Comparison of ENCODE assay signal across 16 cellular contexts in the genomic region with DNA sequence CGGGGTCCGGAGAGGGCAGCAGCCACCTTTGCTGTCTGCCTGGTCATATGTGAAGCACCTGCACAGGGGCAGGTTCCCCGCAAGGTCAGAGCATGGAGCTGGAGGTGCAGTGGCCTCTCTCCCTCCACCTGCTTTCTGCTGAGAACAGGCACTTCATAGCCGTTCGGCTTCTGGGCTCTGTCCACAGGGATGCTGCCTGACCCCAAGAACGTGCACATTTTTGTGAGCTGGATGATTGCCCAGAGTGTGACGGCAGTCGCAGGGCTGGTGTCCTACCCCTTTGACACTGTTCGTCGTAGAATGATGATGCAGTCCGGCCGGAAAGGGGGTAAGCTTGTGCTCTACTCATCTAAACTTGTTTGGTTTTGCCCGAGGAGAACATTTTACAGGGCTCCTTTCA. TPM values are rescaled to one million over a fixed set of nuclear protein-coding genes. Genes with fewer than 3 reads are reported as not detected.
DNase-seq lines count a peak whose midpoint lies in the region; ATAC-seq and TF ChIP-seq lines count a peak whose summit lies in the region.
"Had no signal": no experiment of that assay in that cellular context is flagged by ENCODE, and none has a peak within 500 bp of the region (broad histone marks: within the 10 kb centered on the region; RNA-seq: fewer than 3 reads in every experiment).

No MANE protein-coding gene starts in this region.

- H3K27me3 Mint-ChIP-seq in WTC11 (ENCODE audit: low read depth): peaks cover 5% of the 10 kb centered on the region; the same call in 1 of the 2 replicates

- 87% methylated on average over 10 of the region's 13 CpGs for WGBS in mammary epithelial cell (ENCODE audit: low coverage, missing lambda C conversion rate)

- no peak for TF ChIP-seq CTCF in WTC11 (IDR thresholded peaks at IDR 0.05)
- TF ChIP-seq CTCF in dorsolateral prefrontal cortex (IDR thresholded peaks at IDR 0.05 in 54 of 56, conservative IDR thresholded peaks at IDR 0.05 in 2 of 56; ENCODE audit: low read depth in 1 of 56, partially characterized antibody in 56 of 56): no peak
- no peak for TF ChIP-seq CTCF in colonic mucosa (IDR thresholded peaks at IDR 0.05)
- TF ChIP-seq CTCF in mammary epithelial cell (conservative IDR thresholded peaks at IDR 0.05 in 1 of 2, IDR thresholded peaks at IDR 0.05 in 1 of 2; ENCODE audit: extremely low read depth in 1 of 2, insufficient read depth in 1 of 2, low read depth in 1 of 2, low read length in 2 of 2): no peak

- no peak overlapping the region for H3K4me2 ChIP-seq in mammary epithelial cell (ENCODE audit: insufficient read depth, low read depth, low read length)

- no peak overlapping the region for H3K27ac Mint-ChIP-seq in WTC11
- H3K27ac Mint-ChIP-seq: activated CD8-positive, alpha-beta memory T cell treated with anti-CD3 and anti-CD28 coated beads, Interleukin-2, amount 10 ng/mL, durations not matched to agents 7 days and 5 days; T-helper 1 cell treated with Interleukin-12 subunit alpha and Interleukin-12 subunit beta and Interleukin-4 antibody, amounts not matched to agents 30 μg/mL and 1 μg/mL, for 36 hours had no signal

- POLR2A ChIA-PET in WTC11 (lab: Charles Lee): interaction anchor here (0.6 kb wide), 1 partner anchor 64 kb away, joined by 3 read pairs; a partner anchor contains a TSS

- H3K4me1 Mint-ChIP-seq in WTC11: peaks cover 33% of the 10 kb centered on the region

- H3K79me2 ChIP-seq in mammary epithelial cell (ENCODE audit: insufficient read depth, low read length): peaks cover 3% of the 10 kb centered on the region

- peaks cover 32 to 55% (median 33%) of the 10 kb centered on the region in 3 donors for H3K4me1 ChIP-seq in skeletal muscle tissue (ENCODE audit: control insufficient read depth in 3 of 3, insufficient read depth in 3 of 3, low read length in 3 of 3)
- no peaks in the 10 kb centered on the region for H3K4me1 ChIP-seq in colonic mucosa
- no peaks in the 10 kb centered on the region for H3K4me1 ChIP-seq in mammary epithelial cell (ENCODE audit: insufficient read depth, low read length)

- no peak for DNase-seq in WTC11 (ENCODE audit: low spot score)
- DNase-seq in dorsolateral prefrontal cortex: peak in 3 of 10 donors; percentile 17 to 43 (median 34)
- no peak for DNase-seq in colonic mucosa
- no peak for DNase-seq in mammary epithelial cell
- DNase-seq: activated CD8-positive, alpha-beta memory T cell treated with anti-CD3 and anti-CD28 coated beads, Interleukin-2, amount 10 ng/mL, durations not matched to agents 7 days and 5 days; effector CD4-positive, alpha-beta T cell; GOT3; KG1; NCI-H1092; retina; stimulated activated naive CD8-positive, alpha-beta T cell treated with anti-CD3 and anti-CD28 coated beads, Interleukin-15, amount 100 ng/mL, for 72 hours had no signal

- peak overlapping the region; percentile 70 to 95 (median 77) for H3K9ac ChIP-seq in skeletal muscle tissue (ENCODE audit: low read depth in 1 of 3, low read length in 3 of 3)
- H3K9ac ChIP-seq in colonic mucosa (ENCODE audit: low read depth in 2 of 2, low read length in 2 of 2): no peak overlapping the region
- H3K9ac ChIP-seq in mammary epithelial cell (ENCODE audit: insufficient read depth, low read length): no peak overlapping the region

- dilution Hi-C loops in mammary epithelial cell (cut with HindIII; ENCODE audit: low sequenced_read_pairs): loop anchor here (5.0 kb wide), 1 partner anchor 72 kb away; no protein-coding TSS in a partner anchor

- in situ Hi-C loops in mammary epithelial cell (cut with MboI; ENCODE audit: low sequenced_read_pairs in 2 of 2): no loop called here

- H3K27me3 ChIP-seq in dorsolateral prefrontal cortex: no peaks in the 10 kb centered on the region
- H3K27me3 ChIP-seq in layer of hippocampus (ENCODE audit: control insufficient read depth, insufficient read depth, low read length): no peaks in the 10 kb centered on the region
- H3K27me3 ChIP-seq in skeletal muscle tissue (ENCODE audit: control insufficient read depth in 3 of 3, insufficient read depth in 3 of 3, low read length in 3 of 3): no peaks in the 10 kb centered on the region
- no peaks in the 10 kb centered on the region for H3K27me3 ChIP-seq in colonic mucosa
- H3K27me3 ChIP-seq in mammary epithelial cell (ENCODE audit: insufficient read depth, low read length): no peaks in the 10 kb centered on the region

- H3K36me3 Mint-ChIP-seq in WTC11: peaks cover 17% of the 10 kb centered on the region
- H3K36me3 Mint-ChIP-seq: activated CD8-positive, alpha-beta memory T cell treated with anti-CD3 and anti-CD28 coated beads, Interleukin-2, amount 10 ng/mL, durations not matched to agents 7 days and 5 days had no signal

- no peak overlapping the region for H2AFZ ChIP-seq in mammary epithelial cell (ENCODE audit: low read depth, low read length)

- H3K9me3 ChIP-seq in skeletal muscle tissue (ENCODE audit: control insufficient read depth in 3 of 3, low read length in 3 of 3) (no peaks in the 10 kb centered on the region), colonic mucosa (no peaks in the 10 kb centered on the region), mammary epithelial cell (replicated peaks; ENCODE audit: insufficient read depth, low read length) (no peaks in the 10 kb centered on the region)

- H3K36me3 ChIP-seq in skeletal muscle tissue (ENCODE audit: control insufficient read depth in 3 of 3, insufficient read depth in 3 of 3, low read length in 3 of 3) (peaks cover 28 to 37% (median 32%) of the 10 kb centered on the region in 3 donors), colonic mucosa (no peaks in the 10 kb centered on the region), mammary epithelial cell (ENCODE audit: insufficient read depth, low read length) (no peaks in the 10 kb centered on the region)

- H3K27ac ChIP-seq in dorsolateral prefrontal cortex (peak overlapping the region in 54 of 59 donors; percentile 16 to 99 (median 93)), layer of hippocampus (ENCODE audit: low read depth, low read length) (peak overlapping the region; percentile 32), skeletal muscle tissue (ENCODE audit: low read depth, low read length) (peak overlapping the region; percentile 92), colonic mucosa (no peak overlapping the region), mammary epithelial cell (ENCODE audit: insufficient read depth, low read depth, low read length) (no peak overlapping the region)

- intact Hi-C loops in dorsolateral prefrontal cortex (cut with DNase I) (loop anchor here (2.0 to 10.0 kb wide), 3 partner anchors 37 to 501 kb away; a partner anchor contains a TSS), colonic mucosa (cut with DNase I) (no loop called here), mammary epithelial cell (cut with micrococcal nuclease) (no loop called here)

- CTCF ChIA-PET in WTC11 (lab: Charles Lee): interaction anchor here (1.0 to 1.4 kb wide), 3 partner anchors 11 to 51 kb away, joined by 3 to 8 read pairs (median 3); no protein-coding TSS in a partner anchor
- CTCF ChIA-PET in mammary epithelial cell (lab: Charles Lee; ENCODE audit: low non-redundant PET): no interaction called here

- BruUV-seq in mammary epithelial cell (replicated peaks; lab: Mats Ljungman, UMichigan): no TSS peak

- peak overlapping the region; percentile 84 for H3K4me3 Mint-ChIP-seq in WTC11
- H3K4me3 Mint-ChIP-seq: activated CD8-positive, alpha-beta memory T cell treated with anti-CD3 and anti-CD28 coated beads, Interleukin-2, amount 10 ng/mL, durations not matched to agents 7 days and 5 days; stimulated activated naive CD8-positive, alpha-beta T cell treated with anti-CD3 and anti-CD28 coated beads, Interleukin-15, amount 100 ng/mL, for 72 hours; T-helper 1 cell treated with Interleukin-12 subunit alpha and Interleukin-12 subunit beta and Interleukin-4 antibody, amounts not matched to agents 30 μg/mL and 1 μg/mL, for 36 hours had no signal

- H3K4me3 ChIP-seq in dorsolateral prefrontal cortex (peak overlapping the region in 57 of 59 donors; percentile 6 to 96 (median 81)), skeletal muscle tissue (ENCODE audit: low read length in 3 of 3) (peak overlapping the region; percentile 69 to 93 (median 85)), colonic mucosa (no peak overlapping the region), mammary epithelial cell (replicated peaks in 1 of 3; ENCODE audit: insufficient read depth in 1 of 3, low read depth in 2 of 3, low read length in 3 of 3) (no peak overlapping the region)

- H3K9me3 Mint-ChIP-seq in WTC11: no peaks in the 10 kb centered on the region
- H3K9me3 Mint-ChIP-seq: stimulated activated naive CD8-positive, alpha-beta T cell treated with anti-CD3 and anti-CD28 coated beads, Interleukin-15, amount 100 ng/mL, for 72 hours; T-helper 1 cell treated with Interleukin-12 subunit alpha and Interleukin-12 subunit beta and Interleukin-4 antibody, amounts not matched to agents 30 μg/mL and 1 μg/mL, for 36 hours had no signal

- H4K20me1 ChIP-seq in mammary epithelial cell (ENCODE audit: insufficient read depth, low read length): no peaks in the 10 kb centered on the region

- no peak for ATAC-seq in WTC11
- no peak for ATAC-seq in GM19023 (IDR thresholded peaks at IDR 0.05; ENCODE audit: unreplicated experiment)
- no peak for ATAC-seq in HG02852 (IDR thresholded peaks at IDR 0.05; ENCODE audit: unreplicated experiment)
- ATAC-seq: activated CD8-positive, alpha-beta memory T cell treated with anti-CD3 and anti-CD28 coated beads, Interleukin-2, amount 10 ng/mL, durations not matched to agents 7 days and 5 days; stimulated activated naive CD8-positive, alpha-beta T cell treated with anti-CD3 and anti-CD28 coated beads, Interleukin-15, amount 100 ng/mL, for 72 hours had no signal

TF ChIP-seq in WTC11, 78 proteins besides CTCF, POLR2A, EP300 and RAD21 (continues in another document):
- TF ChIP-seq, protein P1, sequence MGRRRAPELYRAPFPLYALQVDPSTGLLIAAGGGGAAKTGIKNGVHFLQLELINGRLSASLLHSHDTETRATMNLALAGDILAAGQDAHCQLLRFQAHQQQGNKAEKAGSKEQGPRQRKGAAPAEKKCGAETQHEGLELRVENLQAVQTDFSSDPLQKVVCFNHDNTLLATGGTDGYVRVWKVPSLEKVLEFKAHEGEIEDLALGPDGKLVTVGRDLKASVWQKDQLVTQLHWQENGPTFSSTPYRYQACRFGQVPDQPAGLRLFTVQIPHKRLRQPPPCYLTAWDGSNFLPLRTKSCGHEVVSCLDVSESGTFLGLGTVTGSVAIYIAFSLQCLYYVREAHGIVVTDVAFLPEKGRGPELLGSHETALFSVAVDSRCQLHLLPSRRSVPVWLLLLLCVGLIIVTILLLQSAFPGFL (CRISPR knock-in tag; IDR thresholded peaks at IDR 0.05; ENCODE audit: borderline replicate concordance): no peak
- TF ChIP-seq ZNF416 (CRISPR knock-in tag; IDR thresholded peaks at IDR 0.05): no peak

RNA-seq across cellular contexts. Expression of a gene that starts 2.5 kb away (rescaled TPM):
- total RNA-seq in WTC11 (2021): 40.2 to 44.6 TPM (median 43.9 TPM) in 3 replicates
- 100 to 1,000 TPM in 100 of 120 experiments, 10 to 100 TPM in 20; 57.5 to 171 (median 125) TPM for total RNA-seq in dorsolateral prefrontal cortex
- 39.1 TPM for total RNA-seq in skeletal muscle tissue
- total RNA-seq in colonic mucosa: 10 to 100 TPM; 35.0 to 44.6 TPM
- 10 to 100 TPM; 12.3 to 15.8 TPM for total RNA-seq in mammary epithelial cell
- polyA plus RNA-seq in mammary epithelial cell: 12.1 TPM
- polyA minus RNA-seq in mammary epithelial cell: 7.8 TPM

RNA-seq across cellular contexts. Expression of a gene that starts 58.2 kb away (rescaled TPM):
- total RNA-seq in WTC11 (2021): 35.2 to 40.3 TPM (median 36.1 TPM) in 3 replicates
- 10 to 100 TPM; 16.8 to 37.2 (median 26.7) TPM for total RNA-seq in dorsolateral prefrontal cortex
- 15.1 TPM for total RNA-seq in skeletal muscle tissue
- total RNA-seq in colonic mucosa: 10 to 100 TPM; 12.2 to 22.4 TPM
- total RNA-seq in mammary epithelial cell: 10 to 100 TPM; 39.7 to 45.2 TPM
- polyA plus RNA-seq in mammary epithelial cell: 15.8 TPM
- polyA minus RNA-seq in mammary epithelial cell: 14.0 TPM

Comparison
In these comparisons a context has a peak if more than half of its experiments do, and no peak if none do; other contexts are left out.
1. H3K27ac ChIP-seq: peak in dorsolateral prefrontal cortex (54 of 59), layer of hippocampus (single experiment) and skeletal muscle tissue (single experiment); none in colonic mucosa (single experiment) and mammary epithelial cell (single experiment).
2. H3K4me3 ChIP-seq: peak in dorsolateral prefrontal cortex (57 of 59) and skeletal muscle tissue (3 of 3); none in colonic mucosa (single experiment) and mammary epithelial cell (0 of 3).
3. H3K9ac ChIP-seq: peak in skeletal muscle tissue (3 of 3); none in colonic mucosa (0 of 2) and mammary epithelial cell (single experiment).
4. intact Hi-C loops: an anchor here in dorsolateral prefrontal cortex (2.0 to 10.0 kb wide); none called in colonic mucosa and mammary epithelial cell.